18 cellular contexts compared by ENCODE assay signal in the genomic region with DNA sequence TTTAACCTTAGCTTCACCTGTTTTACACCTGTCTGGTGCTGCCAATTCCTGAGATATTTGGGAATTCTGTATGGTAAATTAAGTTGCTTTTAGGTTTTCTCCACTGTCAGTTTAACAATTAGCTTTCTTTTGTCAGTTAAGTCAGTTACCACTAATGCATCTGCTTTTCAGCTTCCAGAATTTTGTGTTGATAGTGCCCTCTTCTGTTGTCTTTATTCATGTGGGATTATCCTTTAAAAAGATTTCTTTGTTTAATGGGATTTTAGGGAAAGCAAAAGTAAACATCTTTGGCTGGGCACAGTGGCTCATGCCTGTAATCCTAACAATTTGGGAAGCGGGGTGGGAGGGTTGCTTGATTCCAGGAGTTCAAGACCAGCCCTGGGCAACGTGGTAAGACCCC. TPM values are rescaled to one million over a fixed set of nuclear protein-coding genes. Genes with fewer than 3 reads are reported as not detected.
A peak's percentile ranks its signal among the peaks of the same experiment; 100 is the strongest.
DNase-seq lines count a peak whose midpoint lies in the region; ATAC-seq, FAIRE-seq and TF ChIP-seq lines count a peak whose summit lies in the region.
"Had no signal": no experiment of that assay in that cellular context is flagged by ENCODE, and none has a peak within 500 bp of the region (broad histone marks: within the 10 kb centered on the region; RNA-seq: fewer than 3 reads in every experiment).

No MANE protein-coding gene starts in this region.

- H3K27me3 ChIP-seq in endothelial cell of umbilical vein (ENCODE audit: control insufficient read depth in 2 of 2, insufficient read depth in 2 of 2, low read length in 2 of 2) = no peaks in the 10 kb centered on the region
- no peaks in the 10 kb centered on the region for H3K27me3 ChIP-seq in WERI-Rb-1 (ENCODE audit: insufficient read depth, low read depth, severe bottlenecking)
- H3K27me3 ChIP-seq: ascending aorta, BLaER1 had no signal

- H3K79me2 ChIP-seq in endothelial cell of umbilical vein (ENCODE audit: control insufficient read depth, insufficient read depth, low read length) = peaks cover 14% of the 10 kb centered on the region

- no peaks in the 10 kb centered on the region for H3K9me1 ChIP-seq in endothelial cell of umbilical vein (replicated peaks; ENCODE audit: control insufficient read depth, extremely low read depth, insufficient read depth, low read length)

- no peak overlapping the region for H3K9ac ChIP-seq in endothelial cell of umbilical vein (replicated peaks; ENCODE audit: extremely low read depth, insufficient read depth, low read length)
- H3K9ac ChIP-seq: BLaER1 had no signal

- no peaks in the 10 kb centered on the region for H3K4me1 ChIP-seq in endothelial cell of umbilical vein (ENCODE audit: control insufficient read depth, extremely low read depth, insufficient read depth, low read length)
- H3K4me1 ChIP-seq: ascending aorta, BLaER1 had no signal

- dilution Hi-C loops in endothelial cell of umbilical vein (cut with MboI; ENCODE audit: extremely low pct_ligation_motif_present, low sequenced_read_pairs) = no loop called here

- CTCF ChIA-PET in endothelial cell of umbilical vein (lab: Charles Lee) = interaction anchor here (0.9 to 2.9 kb wide), 5 partner anchors 8 to 98 kb away, joined by 3 to 23 read pairs (median 3); a partner anchor contains a TSS

- no peak for FAIRE-seq in endothelial cell of umbilical vein (lab: Jason Lieb, UNC)

- ATAC-seq in HG02885 (IDR thresholded peaks at IDR 0.05; ENCODE audit: poor library complexity, unreplicated experiment) = no peak

- BruUV-seq in endothelial cell of umbilical vein (replicated peaks; lab: Mats Ljungman, UMichigan) = no TSS peak

- no peaks in the 10 kb centered on the region for H3K9me3 ChIP-seq in endothelial cell of umbilical vein (replicated peaks; ENCODE audit: control insufficient read depth, insufficient read depth, low read length)
- H3K9me3 ChIP-seq in WERI-Rb-1 (ENCODE audit: severe bottlenecking) = no peaks in the 10 kb centered on the region
- H3K9me3 ChIP-seq: ascending aorta, BLaER1 had no signal

- peak; percentile 24 for DNase-seq in EH (ENCODE audit: low read depth)
- peak; percentile 84 for DNase-seq in NCI-H82 (lab: John Stamatoyannopoulos, UW)
- peak; percentile 5 for DNase-seq in endothelial cell of umbilical vein (ENCODE audit: low read depth, low spot score)
- peak; percentile 61 for DNase-seq in medulla oblongata (ENCODE audit: extremely low spot score)
- no peak for DNase-seq in stimulated activated CD8-positive, alpha-beta memory T cell treated with anti-CD3 and anti-CD28 coated beads, Interleukin-4, amount 100 ng/mL, for 48 hours
- DNase-seq in NCI-H510A treated with DMSO at 0.1 percent for 48 hours (lab: John Stamatoyannopoulos, UW) = no peak
- no peak for DNase-seq in WERI-Rb-1
- DNase-seq: activated B cell treated with CpG ODN at 0.5 μM for 24 hours; activated effector memory CD4-positive, alpha-beta T cell treated with Interleukin-2 at 50 U/mL for 16 hours; cortex of kidney; DMS153; NCI-H2081; NCI-H774; nephron progenitor cell had no signal

- H4K20me1 ChIP-seq in endothelial cell of umbilical vein (replicated peaks; ENCODE audit: control insufficient read depth, extremely low read depth, insufficient read depth, low read length) = no peaks in the 10 kb centered on the region

- H3K4me3 ChIP-seq in endothelial cell of umbilical vein (replicated peaks in 1 of 3; ENCODE audit: insufficient read depth in 1 of 3, low read depth in 1 of 3, low read length in 3 of 3) (no peak overlapping the region), WERI-Rb-1 (ENCODE audit: low read depth, low read length) (no peak overlapping the region)
- H3K4me3 ChIP-seq: ascending aorta, BLaER1, lung had no signal

- H2AFZ ChIP-seq in endothelial cell of umbilical vein (ENCODE audit: low read depth, low read length) = no peak overlapping the region

- TF ChIP-seq POLR2A in endothelial cell of umbilical vein (IDR thresholded peaks at IDR 0.05; ENCODE audit: low read depth, low read length) = no peak

- TF ChIP-seq CTCF in endothelial cell of umbilical vein (IDR thresholded peaks at IDR 0.05; ENCODE audit: extremely low read depth in 1 of 2, insufficient read depth in 1 of 2, low read depth in 1 of 2, low read length in 2 of 2) = no peak
- no peak for TF ChIP-seq CTCF in WERI-Rb-1 (IDR thresholded peaks at IDR 0.05; ENCODE audit: low read depth, low read length)

- no peak overlapping the region for H3K4me2 ChIP-seq in endothelial cell of umbilical vein (ENCODE audit: insufficient read depth, low read length)
- H3K4me2 ChIP-seq: BLaER1 had no signal

- H3K27ac ChIP-seq in endothelial cell of umbilical vein (ENCODE audit: insufficient read depth, low read depth, low read length) (no peak overlapping the region), WERI-Rb-1 (no peak overlapping the region)
- H3K27ac ChIP-seq: ascending aorta, BLaER1 had no signal

- H3K36me3 ChIP-seq in endothelial cell of umbilical vein (ENCODE audit: control insufficient read depth in 2 of 2, extremely low read depth in 1 of 2, insufficient read depth in 2 of 2, low read length in 2 of 2) (peaks cover 5 to 22% of the 10 kb centered on the region in 2 experiments), WERI-Rb-1 (peaks cover 84% of the 10 kb centered on the region)

- POLR2A ChIA-PET in endothelial cell of umbilical vein (lab: Charles Lee) = no interaction called here

- intact Hi-C loops in endothelial cell of umbilical vein (cut with micrococcal nuclease) = loop anchor here (2.0 kb wide), 1 partner anchor 95 kb away; no protein-coding TSS in a partner anchor

TF ChIP-seq in endothelial cell of umbilical vein, 7 proteins besides CTCF, POLR2A, EP300 and RAD21:
- TF ChIP-seq MYC (IDR thresholded peaks at IDR 0.05; ENCODE audit: low read depth, low read length) (no peak), GATA2 (IDR thresholded peaks at IDR 0.05; ENCODE audit: insufficient read depth, insufficient read length, low read depth, low read length) (no peak), FOS (IDR thresholded peaks at IDR 0.05; ENCODE audit: borderline replicate concordance, insufficient read depth, low read length) (no peak), EZH2 (IDR thresholded peaks at IDR 0.05; ENCODE audit: borderline replicate concordance, low read depth, low read length, severe bottlenecking) (no peak), POLR2AphosphoS5 (IDR thresholded peaks at IDR 0.05; ENCODE audit: insufficient read depth, low read depth, low read length) (no peak), JUN (IDR thresholded peaks at IDR 0.05; ENCODE audit: borderline replicate concordance, insufficient read depth, insufficient read length, low read depth) (no peak)
- TF ChIP-seq, protein P1, sequence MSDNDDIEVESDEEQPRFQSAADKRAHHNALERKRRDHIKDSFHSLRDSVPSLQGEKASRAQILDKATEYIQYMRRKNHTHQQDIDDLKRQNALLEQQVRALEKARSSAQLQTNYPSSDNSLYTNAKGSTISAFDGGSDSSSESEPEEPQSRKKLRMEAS (IDR thresholded peaks at IDR 0.05; ENCODE audit: insufficient read depth, insufficient read length) = no peak

RNA-seq across cellular contexts. Expression of a gene that starts 8.1 kb away (rescaled TPM):
- total RNA-seq in endothelial cell of umbilical vein = 45.1 and 53.0 TPM in 2 replicates
- polyA plus RNA-seq in endothelial cell of umbilical vein = 11.9 and 21.3 TPM in 2 replicates
- 14.0 and 17.3 TPM in 2 replicates for polyA plus RNA-seq in endothelial cell of umbilical vein (2011; cell fraction: cytosol; rRNA removed)
- polyA plus RNA-seq in endothelial cell of umbilical vein (2011; cell fraction: nucleus; rRNA removed) = 8.5 and 9.6 TPM in 2 replicates
- polyA plus RNA-seq in endothelial cell of umbilical vein (2012) = 37.6 and 53.6 TPM in 2 replicates
- 22.1 and 27.4 TPM in 2 replicates for polyA minus RNA-seq in endothelial cell of umbilical vein
- 31.1 TPM for polyA minus RNA-seq in endothelial cell of umbilical vein (2011; cell fraction: cytosol; rRNA and poly(A)+ RNA removed)
- 10.6 and 10.9 TPM in 2 replicates for polyA minus RNA-seq in endothelial cell of umbilical vein (2011; cell fraction: nucleus; rRNA and poly(A)+ RNA removed)

RNA-seq across cellular contexts. Expression of a gene that starts 58.5 kb away (rescaled TPM):
- 14.5 and 16.9 TPM in 2 replicates for total RNA-seq in endothelial cell of umbilical vein
- polyA plus RNA-seq in endothelial cell of umbilical vein = 10.6 and 13.5 TPM in 2 replicates
- 12.2 and 12.4 TPM in 2 replicates for polyA plus RNA-seq in endothelial cell of umbilical vein (2011; cell fraction: cytosol; rRNA removed)
- 7.5 and 10.9 TPM in 2 replicates for polyA plus RNA-seq in endothelial cell of umbilical vein (2011; cell fraction: nucleus; rRNA removed)
- polyA plus RNA-seq in endothelial cell of umbilical vein (2012) = 17.3 and 17.9 TPM in 2 replicates
- polyA minus RNA-seq in endothelial cell of umbilical vein = 5.0 and 5.8 TPM in 2 replicates
- 5.9 TPM for polyA minus RNA-seq in endothelial cell of umbilical vein (2011; cell fraction: cytosol; rRNA and poly(A)+ RNA removed)
- 8.3 and 12.7 TPM in 2 replicates for polyA minus RNA-seq in endothelial cell of umbilical vein (2011; cell fraction: nucleus; rRNA and poly(A)+ RNA removed)

Comparison
In these comparisons a context has a peak if more than half of its experiments do, and no peak if none do; other contexts are left out.
1. DNase-seq: peak in EH (single experiment), NCI-H82 (single experiment), endothelial cell of umbilical vein (single experiment) and medulla oblongata (single experiment); none in stimulated activated CD8-positive, alpha-beta memory T cell treated with anti-CD3 and anti-CD28 coated beads, Interleukin-4, amount 100 ng/mL, for 48 hours (single experiment), NCI-H510A treated with DMSO at 0.1 percent for 48 hours (single experiment) and WERI-Rb-1 (single experiment).